In genomic region chr3:149375824-149376196, GRCh38 we compare ENCODE assay signal across 14 cellular contexts. TPM values are rescaled to one million over a fixed set of nuclear protein-coding genes. Genes with fewer than 3 reads are reported as not detected.
DNase-seq lines count a peak whose midpoint lies in the region; ATAC-seq, FAIRE-seq and TF ChIP-seq lines count a peak whose summit lies in the region.
"Had no signal": no experiment of that assay in that cellular context is flagged by ENCODE, and none has a peak within 500 bp of the region (broad histone marks: within the 10 kb centered on the region; RNA-seq: fewer than 3 reads in every experiment).

No MANE protein-coding gene starts in this region.

- H3K27me3 ChIP-seq in brain microvascular endothelial cell (replicated peaks) (no peaks in the 10 kb centered on the region), kidney epithelial cell (ENCODE audit: control insufficient read depth, insufficient read depth, low read length) (no peaks in the 10 kb centered on the region), skeletal muscle tissue (ENCODE audit: control insufficient read depth in 3 of 3, insufficient read depth in 3 of 3, low read length in 3 of 3) (no peaks in the 10 kb centered on the region), ovary (no peaks in the 10 kb centered on the region)

- peak; percentile 70 for FAIRE-seq in G401.6 (lab: Jason Lieb, UNC)
- FAIRE-seq: GM12891 had no signal

- no peak for DNase-seq in brain microvascular endothelial cell
- DNase-seq in kidney epithelial cell (ENCODE audit: low read depth) = no peak
- DNase-seq in NCI-H1048 (lab: John Stamatoyannopoulos, UW) = no peak
- DNase-seq in ovary = no peak
- DNase-seq in activated CD4-positive, alpha-beta T cell treated with anti-CD3 and anti-CD28 coated beads, Interleukin-2, amount 50 U/mL, for 48 hours = no peak
- DNase-seq: activated T-cell treated with anti-CD3 and anti-CD28 coated beads for 4 hours; DND-41; effector memory CD8-positive, alpha-beta T cell; H9 had no signal

- intact Hi-C loops in ovary (cut with DNase I) = no loop called here

- H3K4me3 ChIP-seq in brain microvascular endothelial cell (ENCODE audit: low read depth, low read length) (peak overlapping the region; percentile 77), kidney epithelial cell (ENCODE audit: low read depth, low read length) (peak overlapping the region; percentile 75), skeletal muscle tissue (ENCODE audit: low read length in 3 of 3) (peak overlapping the region; percentile 45 to 86 (median 68)), ovary (no peak overlapping the region)

- TF ChIP-seq EP300 in ovary (IDR thresholded peaks at IDR 0.05) = no peak

- in situ Hi-C loops in brain microvascular endothelial cell (cut with HindIII; ENCODE audit: low pct_ligation_motif_present, low sequenced_read_pairs) = no loop called here

- WGBS in ovary, 3 donors = 8 to 25% (median 13%) methylated on average over 2 of the region's 2 CpGs

- peak overlapping the region; percentile 86 for H3K27ac ChIP-seq in brain microvascular endothelial cell
- peak overlapping the region; percentile 70 for H3K27ac ChIP-seq in skeletal muscle tissue (ENCODE audit: low read depth, low read length)
- no peak overlapping the region for H3K27ac ChIP-seq in ovary

- peaks cover 3 to 13% (median 7%) of the 10 kb centered on the region in 3 donors for H3K4me1 ChIP-seq in skeletal muscle tissue (ENCODE audit: control insufficient read depth in 3 of 3, insufficient read depth in 3 of 3, low read length in 3 of 3)
- H3K4me1 ChIP-seq in ovary (ENCODE audit: insufficient read depth) = peaks cover 8% of the 10 kb centered on the region

- H3K36me3 ChIP-seq in brain microvascular endothelial cell (replicated peaks) (peaks cover 34% of the 10 kb centered on the region), kidney epithelial cell (ENCODE audit: control insufficient read depth, insufficient read depth, low read length) (peaks cover 1% of the 10 kb centered on the region), skeletal muscle tissue (ENCODE audit: control insufficient read depth in 3 of 3, insufficient read depth in 3 of 3, low read length in 3 of 3) (peaks cover 0 to 4% (median 0%) of the 10 kb centered on the region in 3 donors), ovary (no peaks in the 10 kb centered on the region)

- H3K9me3 ChIP-seq in skeletal muscle tissue (ENCODE audit: control insufficient read depth in 3 of 3, low read length in 3 of 3) = no peaks in the 10 kb centered on the region
- H3K9me3 ChIP-seq in ovary = no peaks in the 10 kb centered on the region

- TF ChIP-seq CTCF in brain microvascular endothelial cell (IDR thresholded peaks at IDR 0.05; ENCODE audit: low read depth, low read length, missing control alignments) (no peak), kidney epithelial cell (IDR thresholded peaks at IDR 0.05; ENCODE audit: insufficient read depth, low read length, poor library complexity, severe bottlenecking) (no peak), ovary (IDR thresholded peaks at IDR 0.05) (no peak)

- ATAC-seq in GM18861 (IDR thresholded peaks at IDR 0.05; ENCODE audit: unreplicated experiment) = no peak
- ATAC-seq: effector memory CD8-positive, alpha-beta T cell; natural killer cell treated with Interleukin-12 subunit alpha and Interleukin-12 subunit beta and Interleukin-15 and Interleukin-18, amount 100 ng/mL, for 72 hours had no signal

- TF ChIP-seq POLR2A in ovary (IDR thresholded peaks at IDR 0.05) = no peak

- peak overlapping the region; percentile 27 to 65 (median 63) for H3K9ac ChIP-seq in skeletal muscle tissue (ENCODE audit: low read depth in 1 of 3, low read length in 3 of 3)

RNA-seq across cellular contexts. Expression of gene TM4SF1, which starts 1.6 kb away (rescaled TPM):
- total RNA-seq in kidney epithelial cell (43.0 and 43.2 TPM in 2 replicates), skeletal muscle tissue (81.4 TPM), ovary (100 to 1,000 TPM in 1 of 7 donors, 10 to 100 TPM in 6; 35.6 to 207 (median 54.9) TPM)
- polyA plus RNA-seq in ovary = 100 to 1,000 TPM; 103 to 184 TPM
- total RNA-seq: natural killer cell treated with Interleukin-12 subunit alpha and Interleukin-12 subunit beta and Interleukin-15 and Interleukin-18, amount 100 ng/mL, for 72 hours had no signal

RNA-seq across cellular contexts. Expression of gene TM4SF18, which starts 42.4 kb away (rescaled TPM):
- 0.21 TPM in 1 of 2 replicates, not detected in the other for total RNA-seq in kidney epithelial cell
- total RNA-seq in skeletal muscle tissue = 6.3 TPM
- 1 to 10 TPM; 2.4 to 7.3 (median 4.7) TPM for total RNA-seq in ovary
- 10 to 100 TPM in 1 of 2 donors, 1 to 10 TPM in 1; 7.0 to 16.3 TPM for polyA plus RNA-seq in ovary
- total RNA-seq: natural killer cell treated with Interleukin-12 subunit alpha and Interleukin-12 subunit beta and Interleukin-15 and Interleukin-18, amount 100 ng/mL, for 72 hours had no signal

Comparison
In these comparisons a context has a peak if more than half of its experiments do, and no peak if none do; other contexts are left out.
1. H3K27ac ChIP-seq: peak in brain microvascular endothelial cell (single experiment) and skeletal muscle tissue (single experiment); none in ovary (0 of 2).